In genomic region chr22:28953976-28954880, GRCh38 we compare ENCODE assay signal across 19 cellular contexts.
A peak's percentile ranks its signal among the peaks of the same experiment; 100 is the strongest.
DNase-seq lines count a peak whose midpoint lies in the region; FAIRE-seq and TF ChIP-seq lines count a peak whose summit lies in the region.
"Had no signal": no experiment of that assay in that cellular context is flagged by ENCODE, and none has a peak within 500 bp of the region (broad histone marks: within the 10 kb centered on the region; RNA-seq: fewer than 3 reads in every experiment).

No MANE protein-coding gene starts in this region.

- H3K27ac ChIP-seq in ascending aorta (peak overlapping the region; percentile 3 to 38), rectal smooth muscle tissue (ENCODE audit: low read depth, low read length) (peak overlapping the region; percentile 56), right atrium auricular region (no peak overlapping the region)
- H3K27ac ChIP-seq in CD8-positive, alpha-beta memory T cell (ENCODE audit: low read depth, low read length) = no peak overlapping the region
- H3K27ac ChIP-seq: GM23248 had no signal

- POLR2A ChIA-PET in Caco-2 (lab: Charles Lee) = interaction anchor here (0.7 kb wide), 1 partner anchor 23 kb away, joined by 3 read pairs; no protein-coding TSS in a partner anchor
- POLR2A ChIA-PET in CD8-positive, alpha-beta memory T cell (lab: Charles Lee) = no interaction called here

- H3K4me1 Mint-ChIP-seq in Caco-2 (ENCODE audit: low read depth, unreplicated experiment) (peaks cover 48% of the 10 kb centered on the region), mesothelial cell of epicardium (peaks cover 58% of the 10 kb centered on the region)
- H3K4me1 Mint-ChIP-seq in CD8-positive, alpha-beta memory T cell = peaks cover 18 to 24% (median 19%) of the 10 kb centered on the region in 3 donors

- H3K4me1 ChIP-seq in Caco-2 = peaks cover 55% of the 10 kb centered on the region
- H3K4me1 ChIP-seq in ascending aorta = peaks cover 8 to 39% of the 10 kb centered on the region in 2 donors
- peaks cover 21% of the 10 kb centered on the region for H3K4me1 ChIP-seq in rectal smooth muscle tissue (ENCODE audit: control insufficient read depth, insufficient read depth, low read length)
- peaks cover 0 to 11% of the 10 kb centered on the region in 2 donors for H3K4me1 ChIP-seq in right atrium auricular region
- H3K4me1 ChIP-seq in CD8-positive, alpha-beta memory T cell (ENCODE audit: insufficient read depth, low read length) = peaks cover 19% of the 10 kb centered on the region
- H3K4me1 ChIP-seq: BE2C had no signal

- TF ChIP-seq CTCF in Caco-2 (IDR thresholded peaks at IDR 0.05; ENCODE audit: insufficient read depth in 1 of 2, low read depth in 1 of 2, low read length in 1 of 2, severe bottlenecking in 1 of 2, unreplicated experiment in 1 of 2) (no peak), ascending aorta (IDR thresholded peaks at IDR 0.05) (no peak), mesothelial cell of epicardium (IDR thresholded peaks at IDR 0.05; ENCODE audit: unreplicated experiment) (no peak), right atrium auricular region (IDR thresholded peaks at IDR 0.05) (no peak)

- H3K27me3 Mint-ChIP-seq in Caco-2 (ENCODE audit: insufficient read depth, unreplicated experiment) = no peaks in the 10 kb centered on the region
- H3K27me3 Mint-ChIP-seq in mesothelial cell of epicardium (ENCODE audit: low read depth) = no peaks in the 10 kb centered on the region
- peaks cover 61 to 93% of the 10 kb centered on the region in 2 donors for H3K27me3 Mint-ChIP-seq in CD8-positive, alpha-beta memory T cell

- no peak for TF ChIP-seq POLR2A in GM12891 (IDR thresholded peaks at IDR 0.05; ENCODE audit: low read depth, low read length)

- no peak overlapping the region for H3K9ac ChIP-seq in rectal smooth muscle tissue (ENCODE audit: low read length)
- H3K9ac ChIP-seq: GM23248 had no signal

- no peaks in the 10 kb centered on the region for H3K9me3 Mint-ChIP-seq in Caco-2 (ENCODE audit: unreplicated experiment)
- H3K9me3 Mint-ChIP-seq in mesothelial cell of epicardium = no peaks in the 10 kb centered on the region
- H3K9me3 Mint-ChIP-seq in CD8-positive, alpha-beta memory T cell = peaks cover 0 to 3% (median 0%) of the 10 kb centered on the region in 5 donors

- H3K9me3 ChIP-seq in Caco-2 = no peaks in the 10 kb centered on the region
- H3K9me3 ChIP-seq in ascending aorta = no peaks in the 10 kb centered on the region
- H3K9me3 ChIP-seq in right atrium auricular region = no peaks in the 10 kb centered on the region
- H3K9me3 ChIP-seq in CD8-positive, alpha-beta memory T cell (ENCODE audit: low read length) = no peaks in the 10 kb centered on the region
- H3K9me3 ChIP-seq: BE2C, SJCRH30 had no signal

- H3K27ac Mint-ChIP-seq in Caco-2 (ENCODE audit: unreplicated experiment) (peak overlapping the region; percentile 91), mesothelial cell of epicardium (peak overlapping the region; percentile 94)
- no peak overlapping the region for H3K27ac Mint-ChIP-seq in CD8-positive, alpha-beta memory T cell
- H3K27ac Mint-ChIP-seq: CD4-positive, CD25-positive, alpha-beta regulatory T cell had no signal

- H3K4me3 ChIP-seq in Caco-2 (ENCODE audit: low read depth, low read length) (no peak overlapping the region), ascending aorta (no peak overlapping the region), rectal smooth muscle tissue (ENCODE audit: low read length) (no peak overlapping the region), right atrium auricular region (no peak overlapping the region)
- no peak overlapping the region for H3K4me3 ChIP-seq in CD8-positive, alpha-beta memory T cell (ENCODE audit: low read length)
- H3K4me3 ChIP-seq: GM23248, SJCRH30 had no signal

- peaks cover 65% of the 10 kb centered on the region for H3K36me3 Mint-ChIP-seq in Caco-2 (ENCODE audit: insufficient read depth, unreplicated experiment)
- peaks cover 8% of the 10 kb centered on the region for H3K36me3 Mint-ChIP-seq in mesothelial cell of epicardium
- peaks cover 0 to under 1% (median 0%) of the 10 kb centered on the region in 3 donors for H3K36me3 Mint-ChIP-seq in CD8-positive, alpha-beta memory T cell

- H3K27me3 ChIP-seq in Caco-2 (replicated peaks; ENCODE audit: control insufficient read depth, insufficient read depth, low read length) = no peaks in the 10 kb centered on the region
- no peaks in the 10 kb centered on the region for H3K27me3 ChIP-seq in ascending aorta
- H3K27me3 ChIP-seq in rectal smooth muscle tissue (ENCODE audit: control insufficient read depth, insufficient read depth, low read length) = no peaks in the 10 kb centered on the region
- no peaks in the 10 kb centered on the region for H3K27me3 ChIP-seq in right atrium auricular region
- H3K27me3 ChIP-seq in CD8-positive, alpha-beta memory T cell (ENCODE audit: insufficient read depth, low read length, poor library complexity, severe bottlenecking) = peaks cover 54% of the 10 kb centered on the region
- H3K27me3 ChIP-seq: BE2C, SJCRH30 had no signal

- no TSS peak for BruUV-seq in Caco-2 (replicated peaks; lab: Mats Ljungman, UMichigan)

- peaks cover 1% of the 10 kb centered on the region; the same call in 1 of the 2 replicates for H3K36me3 ChIP-seq in Caco-2 (ENCODE audit: control insufficient read depth, insufficient read depth, low read length)
- H3K36me3 ChIP-seq in ascending aorta = no peaks in the 10 kb centered on the region
- no peaks in the 10 kb centered on the region for H3K36me3 ChIP-seq in rectal smooth muscle tissue (ENCODE audit: control insufficient read depth, insufficient read depth, low read length)
- H3K36me3 ChIP-seq in right atrium auricular region = no peaks in the 10 kb centered on the region
- H3K36me3 ChIP-seq in CD8-positive, alpha-beta memory T cell (ENCODE audit: insufficient read depth, low read length) = no peaks in the 10 kb centered on the region
- H3K36me3 ChIP-seq: SJCRH30 had no signal

- DNase-seq in Caco-2 = no peak
- no peak for DNase-seq in ascending aorta (ENCODE audit: low spot score in 2 of 2)
- DNase-seq in mesothelial cell of epicardium (ENCODE audit: low spot score in 2 of 2, unreplicated experiment in 2 of 2) = no peak
- DNase-seq in right atrium auricular region (ENCODE audit: low spot score) = no peak
- no peak for DNase-seq in GM12891 (ENCODE audit: insufficient read length, low spot score)
- DNase-seq in NOMO-1 treated with dmso at 0.1 percent for 144 hours (lab: John Stamatoyannopoulos, UW; ENCODE audit: unreplicated experiment) = no peak
- no peak for DNase-seq in CD8-positive, alpha-beta memory T cell
- DNase-seq: BE2C; CD4-positive, CD25-positive, alpha-beta regulatory T cell; DMS153; GF-D8; GM23248; KG1; NCI-H1694 treated with DMSO at 0.1 percent for 48 hours; NCI-H2227 treated with DMSO at 0.1 percent for 48 hours; NCI-H526; SJCRH30 had no signal

- no peak for FAIRE-seq in GM12891 (lab: Jason Lieb, UNC)
- FAIRE-seq: GM19239 had no signal

- CTCF ChIA-PET in Caco-2 (lab: Charles Lee) = no interaction called here
- CTCF ChIA-PET in CD8-positive, alpha-beta memory T cell (lab: Charles Lee) = no interaction called here

- intact Hi-C loops in Caco-2 (cut with micrococcal nuclease; ENCODE audit: unreplicated experiment) = loop anchor here (2.0 kb wide), 2 partner anchors 67 to 87 kb away; no protein-coding TSS in a partner anchor
- intact Hi-C loops in ascending aorta (cut with DNase I) = loop anchor here (5.0 kb wide), 2 partner anchors 78 to 97 kb away; no protein-coding TSS in a partner anchor

- H3K4me3 Mint-ChIP-seq in Caco-2 (ENCODE audit: unreplicated experiment) = no peak overlapping the region
- H3K4me3 Mint-ChIP-seq in mesothelial cell of epicardium = no peak overlapping the region
- H3K4me3 Mint-ChIP-seq in CD8-positive, alpha-beta memory T cell = no peak overlapping the region
- H3K4me3 Mint-ChIP-seq: CD4-positive, CD25-positive, alpha-beta regulatory T cell had no signal

TF ChIP-seq in GM12891, 5 proteins besides CTCF, POLR2A, EP300 and RAD21:
- TF ChIP-seq TAF1 (IDR thresholded peaks at IDR 0.05; ENCODE audit: low read depth, low read length) (no peak), PAX5 (IDR thresholded peaks at IDR 0.05; ENCODE audit: insufficient read depth, low read length, severe bottlenecking) (no peak), SPI1 (IDR thresholded peaks at IDR 0.05; ENCODE audit: low read depth, low read length) (no peak), POU2F2 (IDR thresholded peaks at IDR 0.05; ENCODE audit: low read depth, low read length) (no peak), POLR2AphosphoS5 (IDR thresholded peaks at IDR 0.05; ENCODE audit: low read depth, low read length) (no peak)
TF ChIP-seq in GM12891: peak in this region for 0.

Comparison
In these comparisons a context has a peak if more than half of its experiments do, and no peak if none do; other contexts are left out.
1. H3K27ac Mint-ChIP-seq: peak in Caco-2 (single experiment) and mesothelial cell of epicardium (single experiment); none in CD8-positive, alpha-beta memory T cell (0 of 8).
2. H3K27ac ChIP-seq: peak in ascending aorta (2 of 2) and rectal smooth muscle tissue (single experiment); none in right atrium auricular region (0 of 2) and CD8-positive, alpha-beta memory T cell (single experiment).